In the genomic region with DNA sequence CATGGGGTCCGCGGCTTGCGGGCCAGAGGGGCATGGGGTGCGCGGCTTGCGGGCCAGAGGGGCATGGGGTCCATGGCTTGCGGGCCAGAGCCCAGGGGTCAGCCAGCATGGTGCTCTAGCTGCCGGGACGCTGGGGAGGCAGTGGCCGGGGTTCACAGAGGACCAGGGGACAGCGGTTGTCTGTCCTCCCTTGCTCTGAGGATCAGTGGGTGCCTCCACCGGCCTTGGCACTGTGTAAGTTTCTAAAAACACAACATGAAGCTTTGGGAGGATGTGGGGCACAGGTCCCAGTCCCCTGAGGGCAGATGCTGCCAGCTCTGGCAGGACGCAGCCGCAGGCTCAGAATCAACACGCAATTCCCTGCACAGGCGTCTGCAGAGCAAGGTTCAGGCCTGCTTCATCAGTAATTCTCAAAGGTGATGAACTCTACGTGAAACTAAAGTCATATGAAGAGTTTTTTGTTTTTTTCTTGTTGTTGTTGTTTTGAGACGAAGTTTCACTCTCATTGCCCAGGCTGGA, we compare ENCODE assay signal across 33 cellular contexts. TPM values are rescaled to one million over a fixed set of nuclear protein-coding genes. Genes with fewer than 3 reads are reported as not detected.
"Had no signal": no experiment of that assay in that cellular context is flagged by ENCODE, and none has a peak within 500 bp of the region (broad histone marks: within the 10 kb centered on the region; RNA-seq: fewer than 3 reads in every experiment).

No MANE protein-coding gene starts in this region.

- ATAC-seq: naive thymus-derived CD8-positive, alpha-beta T cell; sciatic nerve; stimulated activated effector memory CD8-positive, alpha-beta T cell treated with anti-CD3 and anti-CD28 coated beads, Interleukin-12 subunit alpha, Interleukin-12 subunit beta, amount 100 ng/mL, for 72 hours; WTC11 had no signal

- H3K27me3 ChIP-seq: ascending aorta, cardiac muscle cell, ovary had no signal

- H3K4me3 ChIP-seq: ascending aorta, cardiac muscle cell, heart right ventricle, ovary, skin epidermis had no signal

- H3K4me1 Mint-ChIP-seq: activated CD4-positive, alpha-beta memory T cell treated with anti-CD3 and anti-CD28 coated beads, Interleukin-2, amount 10 ng/mL, durations not matched to agents 7 days and 5 days; WTC11 had no signal

- H3K27me3 Mint-ChIP-seq: activated naive CD8-positive, alpha-beta T cell treated with anti-CD3 and anti-CD28 coated beads, Interleukin-2, amount 10 ng/mL, durations not matched to agents 7 days and 5 days; brain had no signal

- H3K36me3 ChIP-seq: ascending aorta, cardiac muscle cell, heart right ventricle, ovary had no signal

- DNase-seq: activated CD4-positive, alpha-beta memory T cell treated with anti-CD3 and anti-CD28 coated beads, Interleukin-2, amount 10 ng/mL, durations not matched to agents 7 days and 5 days; activated CD4-positive, alpha-beta T cell treated with anti-CD3 and anti-CD28 coated beads for 1 hour; activated CD4-positive, alpha-beta T cell treated with anti-CD3 and anti-CD28 coated beads, Interleukin-2, amount 10 ng/mL, durations not matched to agents 7 days and 5 days; activated CD8-positive, alpha-beta memory T cell treated with anti-CD3 and anti-CD28 coated beads, Interleukin-2, amount 50 U/mL, for 48 hours; activated gamma-delta T cell; activated naive CD4-positive, alpha-beta T cell treated with anti-CD3 and anti-CD28 coated beads, Interleukin-2, amount 10 ng/mL, durations not matched to agents 7 days and 5 days; activated naive CD8-positive, alpha-beta T cell treated with anti-CD3 and anti-CD28 coated beads, Interleukin-2, amount 10 ng/mL, durations not matched to agents 7 days and 5 days; activated T-cell treated with anti-CD3 and anti-CD28 coated beads, Interleukin-2, amount 50 U/mL, for 24 hours; cortex of kidney; foreskin fibroblast; heart right ventricle; midbrain; naive thymus-derived CD8-positive, alpha-beta T cell; ovary; stimulated activated CD4-positive, alpha-beta T cell treated with anti-CD3 and anti-CD28 coated beads, Interleukin-4, amount 100 ng/mL, for 24 hours; T-helper 2 cell had no signal

- H3K4me3 Mint-ChIP-seq: activated CD4-positive, alpha-beta memory T cell treated with anti-CD3 and anti-CD28 coated beads, Interleukin-2, amount 10 ng/mL, durations not matched to agents 7 days and 5 days; activated CD4-positive, alpha-beta T cell treated with anti-CD3 and anti-CD28 coated beads, Interleukin-2, amount 10 ng/mL, durations not matched to agents 7 days and 5 days; activated naive CD4-positive, alpha-beta T cell treated with anti-CD3 and anti-CD28 coated beads, Interleukin-2, amount 10 ng/mL, durations not matched to agents 7 days and 5 days; activated naive CD8-positive, alpha-beta T cell treated with anti-CD3 and anti-CD28 coated beads, Interleukin-2, amount 10 ng/mL, durations not matched to agents 7 days and 5 days; activated T-cell treated with anti-CD3 and anti-CD28 coated beads, Interleukin-2, amount 50 U/mL, for 24 hours; memory B cell; stimulated activated effector memory CD8-positive, alpha-beta T cell treated with anti-CD3 and anti-CD28 coated beads, Interleukin-12 subunit alpha, Interleukin-12 subunit beta, amount 100 ng/mL, for 72 hours; stimulated activated naive CD8-positive, alpha-beta T cell treated with anti-CD3 and anti-CD28 coated beads, Interleukin-15, Interleukin-2, amounts not matched to agents 100 ng/mL and 50 ng/mL, for 24 hours; WTC11 had no signal

- H3K27ac ChIP-seq: ascending aorta, cardiac muscle cell, heart right ventricle, ovary had no signal

- H3K9me3 ChIP-seq: ascending aorta, heart right ventricle, ovary had no signal

- H3K27ac Mint-ChIP-seq: activated CD4-positive, alpha-beta memory T cell treated with anti-CD3 and anti-CD28 coated beads, Interleukin-2, amount 10 ng/mL, durations not matched to agents 7 days and 5 days; activated CD4-positive, alpha-beta T cell treated with anti-CD3 and anti-CD28 coated beads, Interleukin-2, amount 10 ng/mL, durations not matched to agents 7 days and 5 days; activated naive CD4-positive, alpha-beta T cell treated with anti-CD3 and anti-CD28 coated beads, Interleukin-2, amount 10 ng/mL, durations not matched to agents 7 days and 5 days; activated naive CD8-positive, alpha-beta T cell treated with anti-CD3 and anti-CD28 coated beads, Interleukin-2, amount 10 ng/mL, durations not matched to agents 7 days and 5 days; activated T-cell treated with anti-CD3 and anti-CD28 coated beads, Interleukin-2, amount 50 U/mL, for 24 hours; memory B cell; stimulated activated naive CD8-positive, alpha-beta T cell treated with anti-CD3 and anti-CD28 coated beads, Interleukin-15, Interleukin-2, amounts not matched to agents 100 ng/mL and 50 ng/mL, for 24 hours; WTC11 had no signal

- H3K36me3 Mint-ChIP-seq: brain; naive thymus-derived CD8-positive, alpha-beta T cell; stimulated activated effector memory CD8-positive, alpha-beta T cell treated with anti-CD3 and anti-CD28 coated beads, Interleukin-12 subunit alpha, Interleukin-12 subunit beta, amount 100 ng/mL, for 72 hours; WTC11 had no signal

- H3K9me3 Mint-ChIP-seq: naive thymus-derived CD8-positive, alpha-beta T cell; stimulated activated naive CD8-positive, alpha-beta T cell treated with anti-CD3 and anti-CD28 coated beads, Interleukin-15, Interleukin-2, amounts not matched to agents 100 ng/mL and 50 ng/mL, for 24 hours had no signal

RNA-seq across cellular contexts. Expression of a gene that starts 3.0 kb away (rescaled TPM):
- total RNA-seq: esophagus mucosa, kidney epithelial cell, progenitor cell of endocrine pancreas, renal cortical epithelial cell had no signal

RNA-seq across cellular contexts. Expression of a gene that starts 7.5 kb away (rescaled TPM):
- total RNA-seq: activated CD4-positive, alpha-beta memory T cell treated with anti-CD3 and anti-CD28 coated beads, Interleukin-2, amount 10 ng/mL, durations not matched to agents 7 days and 5 days; activated CD4-positive, alpha-beta T cell treated with anti-CD3 and anti-CD28 coated beads, Interleukin-2, amount 10 ng/mL, durations not matched to agents 7 days and 5 days; activated naive CD8-positive, alpha-beta T cell treated with anti-CD3 and anti-CD28 coated beads, Interleukin-2, amount 10 ng/mL, durations not matched to agents 7 days and 5 days; ascending aorta; cardiac muscle cell; naive thymus-derived CD8-positive, alpha-beta T cell; renal cortical epithelial cell; WTC11 had no signal

RNA-seq across cellular contexts. Expression of a gene that starts 24.2 kb away (rescaled TPM):
- total RNA-seq: activated CD4-positive, alpha-beta memory T cell treated with anti-CD3 and anti-CD28 coated beads, Interleukin-2, amount 10 ng/mL, durations not matched to agents 7 days and 5 days; activated CD4-positive, alpha-beta T cell treated with anti-CD3 and anti-CD28 coated beads, Interleukin-2, amount 10 ng/mL, durations not matched to agents 7 days and 5 days; activated naive CD8-positive, alpha-beta T cell treated with anti-CD3 and anti-CD28 coated beads, Interleukin-2, amount 10 ng/mL, durations not matched to agents 7 days and 5 days; ascending aorta; cardiac muscle cell; cerebellum; esophagus mucosa; heart right ventricle; kidney epithelial cell; lower leg skin; naive thymus-derived CD8-positive, alpha-beta T cell; ovary; progenitor cell of endocrine pancreas; renal cortical epithelial cell; sciatic nerve; subcutaneous adipose tissue; ureter; WTC11 had no signal
